In the genomic region with DNA sequence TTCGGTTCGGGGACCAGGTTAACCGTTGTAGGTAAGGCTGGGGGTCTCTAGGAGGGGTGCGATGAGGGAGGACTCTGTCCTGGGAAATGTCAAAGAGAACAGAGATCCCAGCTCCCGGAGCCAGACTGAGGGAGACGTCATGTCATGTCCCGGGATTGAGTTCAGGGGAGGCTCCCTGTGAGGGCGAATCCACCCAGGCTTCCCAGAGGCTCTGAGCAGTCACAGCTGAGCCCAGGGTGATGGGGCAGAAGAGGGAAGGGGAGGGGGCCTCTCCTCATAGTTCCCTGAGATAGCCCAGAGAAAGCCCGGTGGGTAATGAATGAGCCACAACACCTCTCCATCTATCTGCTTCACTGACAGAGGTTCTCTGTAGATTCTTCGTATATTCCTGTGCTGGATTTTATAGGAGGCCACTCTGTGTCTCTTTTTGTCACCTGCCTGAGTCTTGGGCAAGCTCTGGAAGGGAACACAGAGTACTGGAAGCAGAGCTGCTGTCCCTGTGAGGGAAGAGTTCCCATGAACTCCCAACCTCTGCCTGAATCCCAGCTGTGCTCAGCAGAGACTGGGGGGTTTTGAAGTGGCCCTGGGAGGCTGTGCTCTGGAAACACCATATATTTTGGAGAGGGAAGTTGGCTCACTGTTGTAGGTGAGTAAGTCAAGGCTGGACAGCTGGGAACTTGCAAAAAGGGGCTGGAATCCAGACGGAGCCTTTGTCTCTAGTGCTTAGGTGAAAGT, we compare ENCODE assay signal across 17 cellular contexts. TPM values are rescaled to one million over a fixed set of nuclear protein-coding genes. Genes with fewer than 3 reads are reported as not detected.
DNase-seq lines count a peak whose midpoint lies in the region; ATAC-seq and FAIRE-seq lines count a peak whose summit lies in the region.
"Had no signal": no experiment of that assay in that cellular context is flagged by ENCODE, and none has a peak within 500 bp of the region (broad histone marks: within the 10 kb centered on the region; RNA-seq: fewer than 3 reads in every experiment).

No MANE protein-coding gene starts in this region.

- intact Hi-C loops in activated CD4-positive, alpha-beta T cell treated with anti-CD3 and anti-CD28 coated beads, Interleukin-2, amount 10 ng/mL, durations not matched to agents 24 days and 14 days (cut with micrococcal nuclease): no loop called here

- DNase-seq in activated CD4-positive, alpha-beta T cell treated with anti-CD3 and anti-CD28 coated beads, Interleukin-2, amount 10 ng/mL, durations not matched to agents 24 days and 14 days: peak; percentile 55
- no peak for DNase-seq in activated CD4-positive, alpha-beta T cell treated with anti-CD3 and anti-CD28 coated beads for 1 hour
- no peak for DNase-seq in activated naive CD8-positive, alpha-beta T cell treated with anti-CD3 and anti-CD28 coated beads, Interleukin-2, amount 50 U/mL, for 24 hours
- DNase-seq in small intestine (no peak), NCI-H69 (lab: John Stamatoyannopoulos, UW) (no peak), middle frontal gyrus (ENCODE audit: extremely low spot score, low spot score) (no peak)
- DNase-seq: MM.1S; right lobe of liver; stimulated activated CD4-positive, alpha-beta T cell treated with anti-CD3 and anti-CD28 coated beads, Interleukin-4, amount 100 ng/mL, for 24 hours had no signal

- H3K4me1 Mint-ChIP-seq in activated CD4-positive, alpha-beta T cell treated with anti-CD3 and anti-CD28 coated beads, Interleukin-2, amount 10 ng/mL, durations not matched to agents 24 days and 14 days: peaks cover 8% of the 10 kb centered on the region
- peaks cover 13% of the 10 kb centered on the region for H3K4me1 Mint-ChIP-seq in T-helper 1 cell treated with Interleukin-12 subunit alpha and Interleukin-12 subunit beta and Interleukin-4 antibody, amounts not matched to agents 30 μg/mL and 1 μg/mL, for 36 hours (ENCODE audit: low read depth)
- H3K4me1 Mint-ChIP-seq in activated naive CD8-positive, alpha-beta T cell treated with anti-CD3 and anti-CD28 coated beads, Interleukin-2, amount 50 U/mL, for 24 hours: peaks cover 29% of the 10 kb centered on the region

- H3K27me3 ChIP-seq in small intestine (ENCODE audit: control insufficient read depth in 2 of 2, insufficient read depth in 2 of 2, low read length in 2 of 2): no peaks in the 10 kb centered on the region
- H3K27me3 ChIP-seq: hepatocyte, neutrophil, right lobe of liver, vagina had no signal

- no peaks in the 10 kb centered on the region for H3K36me3 ChIP-seq in small intestine (ENCODE audit: control insufficient read depth in 2 of 2, insufficient read depth in 2 of 2, low read length in 2 of 2)
- H3K36me3 ChIP-seq: neutrophil, right lobe of liver, SJSA1, vagina had no signal

- ATAC-seq in activated naive CD8-positive, alpha-beta T cell treated with anti-CD3 and anti-CD28 coated beads, Interleukin-2, amount 50 U/mL, for 24 hours: no peak
- ATAC-seq in HG03354 (IDR thresholded peaks at IDR 0.05; ENCODE audit: poor library complexity, severe bottlenecking, unreplicated experiment): no peak
- ATAC-seq: right lobe of liver had no signal

- H3K27ac Mint-ChIP-seq in activated CD4-positive, alpha-beta T cell treated with anti-CD3 and anti-CD28 coated beads, Interleukin-2, amount 10 ng/mL, durations not matched to agents 24 days and 14 days: peak overlapping the region; percentile 93
- H3K27ac Mint-ChIP-seq in T-helper 1 cell treated with Interleukin-12 subunit alpha and Interleukin-12 subunit beta and Interleukin-4 antibody, amounts not matched to agents 30 μg/mL and 1 μg/mL, for 36 hours: peak overlapping the region; percentile 97
- H3K27ac Mint-ChIP-seq in activated naive CD8-positive, alpha-beta T cell treated with anti-CD3 and anti-CD28 coated beads, Interleukin-2, amount 50 U/mL, for 24 hours: peak overlapping the region; percentile 98
- H3K27ac Mint-ChIP-seq: dendritic cell treated with granulocyte-macrophage colony-stimulating factor and Interleukin-4, amounts not matched to agents 40 ng/mL and 50 ng/mL, for 4 days had no signal

- peak overlapping the region; percentile 100 for H3K4me3 Mint-ChIP-seq in activated CD4-positive, alpha-beta T cell treated with anti-CD3 and anti-CD28 coated beads, Interleukin-2, amount 10 ng/mL, durations not matched to agents 24 days and 14 days
- peak overlapping the region; percentile 98 for H3K4me3 Mint-ChIP-seq in T-helper 1 cell treated with Interleukin-12 subunit alpha and Interleukin-12 subunit beta and Interleukin-4 antibody, amounts not matched to agents 30 μg/mL and 1 μg/mL, for 36 hours
- H3K4me3 Mint-ChIP-seq in activated naive CD8-positive, alpha-beta T cell treated with anti-CD3 and anti-CD28 coated beads, Interleukin-2, amount 50 U/mL, for 24 hours: peak overlapping the region; percentile 88
- H3K4me3 Mint-ChIP-seq: dendritic cell treated with granulocyte-macrophage colony-stimulating factor and Interleukin-4, amounts not matched to agents 40 ng/mL and 50 ng/mL, for 4 days had no signal

- H3K4me3 ChIP-seq in small intestine (ENCODE audit: low read depth in 1 of 2, low read length in 2 of 2): peak overlapping the region in 1 of 2 donors; percentile 1
- H3K4me3 ChIP-seq: hepatocyte, right lobe of liver, SJSA1 had no signal

- no peaks in the 10 kb centered on the region for H3K9me3 ChIP-seq in small intestine (ENCODE audit: control insufficient read depth, low read depth)
- H3K9me3 ChIP-seq: neutrophil, right lobe of liver, SJSA1, vagina had no signal

- peaks cover 51% of the 10 kb centered on the region for H3K36me3 Mint-ChIP-seq in activated CD4-positive, alpha-beta T cell treated with anti-CD3 and anti-CD28 coated beads, Interleukin-2, amount 10 ng/mL, durations not matched to agents 24 days and 14 days (ENCODE audit: low read depth)
- peaks cover 46% of the 10 kb centered on the region for H3K36me3 Mint-ChIP-seq in T-helper 1 cell treated with Interleukin-12 subunit alpha and Interleukin-12 subunit beta and Interleukin-4 antibody, amounts not matched to agents 30 μg/mL and 1 μg/mL, for 36 hours (ENCODE audit: low read depth)
- H3K36me3 Mint-ChIP-seq in activated naive CD8-positive, alpha-beta T cell treated with anti-CD3 and anti-CD28 coated beads, Interleukin-2, amount 50 U/mL, for 24 hours (ENCODE audit: low read depth): peaks cover 39% of the 10 kb centered on the region

- no peak for FAIRE-seq in small intestine (lab: Jason Lieb, UNC)
- FAIRE-seq: HTR-8/SVneo had no signal

- 77 to 86% (median 83%) methylated on average over 11 of the region's 11 CpGs for WGBS in small intestine, 3 donors

- H3K27me3 Mint-ChIP-seq in activated CD4-positive, alpha-beta T cell treated with anti-CD3 and anti-CD28 coated beads, Interleukin-2, amount 10 ng/mL, durations not matched to agents 24 days and 14 days: no peaks in the 10 kb centered on the region
- H3K27me3 Mint-ChIP-seq in T-helper 1 cell treated with Interleukin-12 subunit alpha and Interleukin-12 subunit beta and Interleukin-4 antibody, amounts not matched to agents 30 μg/mL and 1 μg/mL, for 36 hours (ENCODE audit: low read depth): no peaks in the 10 kb centered on the region
- H3K27me3 Mint-ChIP-seq in activated naive CD8-positive, alpha-beta T cell treated with anti-CD3 and anti-CD28 coated beads, Interleukin-2, amount 50 U/mL, for 24 hours: no peaks in the 10 kb centered on the region

- H3K27ac ChIP-seq in small intestine (ENCODE audit: low read depth in 1 of 2, low read length in 1 of 2): peak overlapping the region; percentile 48 to 73
- H3K27ac ChIP-seq: hepatocyte, neutrophil, SJSA1, vagina had no signal

- peaks cover 0 to 4% of the 10 kb centered on the region in 2 donors for H3K4me1 ChIP-seq in small intestine (ENCODE audit: control insufficient read depth in 2 of 2, insufficient read depth in 1 of 2, low read depth in 1 of 2, low read length in 1 of 2)
- H3K4me1 ChIP-seq: right lobe of liver, SJSA1, vagina had no signal

- no peaks in the 10 kb centered on the region for H3K9me3 Mint-ChIP-seq in activated CD4-positive, alpha-beta T cell treated with anti-CD3 and anti-CD28 coated beads, Interleukin-2, amount 10 ng/mL, durations not matched to agents 24 days and 14 days
- no peaks in the 10 kb centered on the region for H3K9me3 Mint-ChIP-seq in T-helper 1 cell treated with Interleukin-12 subunit alpha and Interleukin-12 subunit beta and Interleukin-4 antibody, amounts not matched to agents 30 μg/mL and 1 μg/mL, for 36 hours
- H3K9me3 Mint-ChIP-seq in activated naive CD8-positive, alpha-beta T cell treated with anti-CD3 and anti-CD28 coated beads, Interleukin-2, amount 50 U/mL, for 24 hours: no peaks in the 10 kb centered on the region
- H3K9me3 Mint-ChIP-seq: dendritic cell treated with granulocyte-macrophage colony-stimulating factor and Interleukin-4, amounts not matched to agents 40 ng/mL and 50 ng/mL, for 4 days had no signal

RNA-seq across cellular contexts. Expression of gene PRSS2, which starts 16.4 kb away (rescaled TPM):
- not detected in 2 replicates for total RNA-seq in activated CD4-positive, alpha-beta T cell treated with anti-CD3 and anti-CD28 coated beads, Interleukin-2, amount 10 ng/mL, durations not matched to agents 24 days and 14 days
- 100 to 1,000 TPM in 2 of 3 donors, 10 to 100 TPM in 1; 91.5 to 814 (median 154) TPM for polyA plus RNA-seq in small intestine
- total RNA-seq: SJSA1, vagina had no signal

RNA-seq across cellular contexts. Expression of gene PRSS1, which starts 37.9 kb away (rescaled TPM):
- not detected in 2 replicates for total RNA-seq in activated CD4-positive, alpha-beta T cell treated with anti-CD3 and anti-CD28 coated beads, Interleukin-2, amount 10 ng/mL, durations not matched to agents 24 days and 14 days
- polyA plus RNA-seq in small intestine: 10 to 100 TPM; 12.6 to 28.2 (median 17.3) TPM
- total RNA-seq: right lobe of liver, SJSA1, vagina had no signal
